ENCODE assay signal across 33 cellular contexts in genomic region chr2:86772626-86773025, GRCh38. TPM values are rescaled to one million over a fixed set of nuclear protein-coding genes. Genes with fewer than 3 reads are reported as not detected.
"Had no signal": no experiment of that assay in that cellular context is flagged by ENCODE, and none has a peak within 500 bp of the region (broad histone marks: within the 10 kb centered on the region; RNA-seq: fewer than 3 reads in every experiment).

No MANE protein-coding gene starts in this region.

- H3K27me3 Mint-ChIP-seq: activated B cell treated with CpG ODN at 0.5 μM for 24 hours; activated CD4-positive, alpha-beta memory T cell treated with anti-CD3 and anti-CD28 coated beads for 36 hours; activated CD4-positive, alpha-beta T cell treated with anti-CD3 and anti-CD28 coated beads, Interleukin-2, amount 10 ng/mL, durations not matched to agents 24 days and 14 days; activated naive CD4-positive, alpha-beta T cell treated with anti-CD3 and anti-CD28 coated beads, Interleukin-2, amount 10 ng/mL, durations not matched to agents 7 days and 5 days; activated naive CD8-positive, alpha-beta T cell treated with anti-CD3 and anti-CD28 coated beads, Interleukin-2, amount 10 ng/mL, durations not matched to agents 7 days and 5 days; activated T-cell treated with anti-CD3 and anti-CD28 coated beads, Interleukin-2, amount 50 U/mL, for 24 hours; brain; dendritic cell treated with granulocyte-macrophage colony-stimulating factor and Interleukin-4, amounts not matched to agents 40 ng/mL and 50 ng/mL, for 4 days; T-helper 17 cell had no signal

- DNase-seq: activated B cell treated with CpG ODN at 0.5 μM for 24 hours; activated CD4-positive, alpha-beta memory T cell treated with anti-CD3 and anti-CD28 coated beads for 36 hours; activated CD4-positive, alpha-beta T cell treated with anti-CD3 and anti-CD28 coated beads, Interleukin-2, amount 10 ng/mL, durations not matched to agents 24 days and 14 days; activated CD8-positive, alpha-beta memory T cell treated with anti-CD3 and anti-CD28 coated beads, Interleukin-2, amount 50 U/mL, for 48 hours; activated CD8-positive, alpha-beta T cell treated with anti-CD3 and anti-CD28 coated beads, Interleukin-2, amount 10 ng/mL, durations not matched to agents 7 days and 5 days; activated gamma-delta T cell; activated naive CD4-positive, alpha-beta T cell; activated naive CD4-positive, alpha-beta T cell treated with anti-CD3 and anti-CD28 coated beads, Interleukin-2, amount 10 ng/mL, durations not matched to agents 7 days and 5 days; activated naive CD8-positive, alpha-beta T cell treated with anti-CD3 and anti-CD28 coated beads, Interleukin-2, amount 10 ng/mL, durations not matched to agents 7 days and 5 days; activated T-cell treated with anti-CD3 and anti-CD28 coated beads for 4 hours; activated T-cell treated with anti-CD3 and anti-CD28 coated beads, Interleukin-2, amount 50 U/mL, for 24 hours; activated T-cell treated with anti-CD3 and anti-CD28 coated beads, Interleukin-2, amount 50 U/mL, for 72 hours; central memory CD4-positive, alpha-beta T cell; dorsolateral prefrontal cortex; effector memory CD4-positive, alpha-beta T cell; endodermal cell; foreskin keratinocyte; T-helper 1 cell; T-helper 17 cell; T1000; WERI-Rb-1 had no signal

- H3K9me3 ChIP-seq: ascending aorta, breast epithelium, esophagus muscularis mucosa, gastroesophageal sphincter had no signal

- H3K4me1 Mint-ChIP-seq: activated B cell treated with CpG ODN at 0.5 μM for 24 hours; activated CD4-positive, alpha-beta T cell treated with anti-CD3 and anti-CD28 coated beads, Interleukin-2, amount 10 ng/mL, durations not matched to agents 24 days and 14 days; activated naive CD4-positive, alpha-beta T cell treated with anti-CD3 and anti-CD28 coated beads, Interleukin-2, amount 10 ng/mL, durations not matched to agents 7 days and 5 days; T-helper 17 cell had no signal

- H3K4me3 Mint-ChIP-seq: activated B cell treated with CpG ODN at 0.5 μM for 24 hours; activated CD4-positive, alpha-beta memory T cell treated with anti-CD3 and anti-CD28 coated beads for 36 hours; activated CD4-positive, alpha-beta T cell treated with anti-CD3 and anti-CD28 coated beads, Interleukin-2, amount 10 ng/mL, durations not matched to agents 24 days and 14 days; activated CD8-positive, alpha-beta T cell treated with anti-CD3 and anti-CD28 coated beads, Interleukin-2, amount 10 ng/mL, durations not matched to agents 7 days and 5 days; activated naive CD4-positive, alpha-beta T cell treated with anti-CD3 and anti-CD28 coated beads, Interleukin-2, amount 10 ng/mL, durations not matched to agents 7 days and 5 days; activated naive CD8-positive, alpha-beta T cell treated with anti-CD3 and anti-CD28 coated beads, Interleukin-2, amount 10 ng/mL, durations not matched to agents 7 days and 5 days; activated T-cell treated with anti-CD3 and anti-CD28 coated beads, Interleukin-2, amount 50 U/mL, for 24 hours; activated T-cell treated with anti-CD3 and anti-CD28 coated beads, Interleukin-2, amount 50 U/mL, for 72 hours; brain; dendritic cell treated with granulocyte-macrophage colony-stimulating factor and Interleukin-4, amounts not matched to agents 40 ng/mL and 50 ng/mL, for 4 days; endodermal cell; T-helper 17 cell; T-helper 2 cell treated with Interferon-gamma antibody and Interleukin-4, amounts not matched to agents 5 μg/mL and 100 μg/mL, for 36 hours had no signal

- H3K27ac ChIP-seq: ascending aorta, breast epithelium, cardiac muscle cell, coronary artery, dorsolateral prefrontal cortex, esophagus muscularis mucosa, foreskin keratinocyte, gastroesophageal sphincter, WERI-Rb-1 had no signal

- H3K9me3 Mint-ChIP-seq: activated B cell treated with CpG ODN at 0.5 μM for 24 hours; activated CD4-positive, alpha-beta memory T cell treated with anti-CD3 and anti-CD28 coated beads for 36 hours; activated CD4-positive, alpha-beta T cell treated with anti-CD3 and anti-CD28 coated beads, Interleukin-2, amount 10 ng/mL, durations not matched to agents 24 days and 14 days; activated naive CD4-positive, alpha-beta T cell treated with anti-CD3 and anti-CD28 coated beads, Interleukin-2, amount 10 ng/mL, durations not matched to agents 7 days and 5 days; activated naive CD4-positive, alpha-beta T cell treated with anti-CD3 and anti-CD28 coated beads, Interleukin-2, amount 50 U/mL, for 72 hours; activated naive CD8-positive, alpha-beta T cell treated with anti-CD3 and anti-CD28 coated beads, Interleukin-2, amount 10 ng/mL, durations not matched to agents 7 days and 5 days; activated T-cell treated with anti-CD3 and anti-CD28 coated beads, Interleukin-2, amount 50 U/mL, for 24 hours; activated T-cell treated with anti-CD3 and anti-CD28 coated beads, Interleukin-2, amount 50 U/mL, for 72 hours; brain; dendritic cell treated with granulocyte-macrophage colony-stimulating factor and Interleukin-4, amounts not matched to agents 40 ng/mL and 50 ng/mL, for 4 days; endodermal cell; T-helper 2 cell treated with Interferon-gamma antibody and Interleukin-4, amounts not matched to agents 5 μg/mL and 100 μg/mL, for 36 hours had no signal

- H3K36me3 ChIP-seq: breast epithelium had no signal

- H3K27ac Mint-ChIP-seq: activated B cell treated with CpG ODN at 0.5 μM for 24 hours; activated CD4-positive, alpha-beta memory T cell treated with anti-CD3 and anti-CD28 coated beads for 36 hours; activated CD4-positive, alpha-beta T cell treated with anti-CD3 and anti-CD28 coated beads, Interleukin-2, amount 10 ng/mL, durations not matched to agents 24 days and 14 days; activated CD8-positive, alpha-beta T cell treated with anti-CD3 and anti-CD28 coated beads, Interleukin-2, amount 10 ng/mL, durations not matched to agents 7 days and 5 days; activated naive CD4-positive, alpha-beta T cell treated with anti-CD3 and anti-CD28 coated beads, Interleukin-2, amount 10 ng/mL, durations not matched to agents 7 days and 5 days; activated naive CD4-positive, alpha-beta T cell treated with anti-CD3 and anti-CD28 coated beads, Interleukin-2, amount 50 U/mL, for 72 hours; activated naive CD8-positive, alpha-beta T cell treated with anti-CD3 and anti-CD28 coated beads, Interleukin-2, amount 10 ng/mL, durations not matched to agents 7 days and 5 days; activated T-cell treated with anti-CD3 and anti-CD28 coated beads, Interleukin-2, amount 50 U/mL, for 24 hours; brain; dendritic cell treated with granulocyte-macrophage colony-stimulating factor and Interleukin-4, amounts not matched to agents 40 ng/mL and 50 ng/mL, for 4 days; endodermal cell; T-helper 2 cell treated with Interferon-gamma antibody and Interleukin-4, amounts not matched to agents 5 μg/mL and 100 μg/mL, for 36 hours had no signal

- H3K4me3 ChIP-seq: ascending aorta, breast epithelium, cardiac muscle cell, coronary artery, dorsolateral prefrontal cortex, esophagus muscularis mucosa, gastroesophageal sphincter had no signal

- H3K4me1 ChIP-seq: ascending aorta, breast epithelium, foreskin keratinocyte had no signal

- H3K27me3 ChIP-seq: ascending aorta, breast epithelium, cardiac muscle cell, dorsolateral prefrontal cortex, esophagus muscularis mucosa, foreskin keratinocyte, gastroesophageal sphincter had no signal

RNA-seq across cellular contexts. Expression of gene CD8A, which starts 18.1 kb away (rescaled TPM):
- total RNA-seq: cardiac muscle cell, epithelial cell of proximal tubule, glomerular endothelial cell had no signal
